Comparison of ENCODE assay signal across 1 cellular context in genomic region chr19:1252818-1253513, GRCh38.
TF ChIP-seq lines count a peak whose summit lies in the region.

No MANE protein-coding gene starts in this region.

TF ChIP-seq in neural cell, 6 proteins besides CTCF, POLR2A, EP300 and RAD21 (continued from another document):
- no peak for TF ChIP-seq REST (IDR thresholded peaks at IDR 0.05; ENCODE audit: borderline replicate concordance)
- TF ChIP-seq SMC3 (conservative IDR thresholded peaks at IDR 0.05; ENCODE audit: poor library complexity), result no peak
- no peak for TF ChIP-seq TAF1 (IDR thresholded peaks at IDR 0.05; ENCODE audit: low read depth)
- TF ChIP-seq MXI1 (conservative IDR thresholded peaks at IDR 0.05; ENCODE audit: poor library complexity, severe bottlenecking), result no peak
- TF ChIP-seq EZH2 (IDR thresholded peaks at IDR 0.05; ENCODE audit: borderline replicate concordance, insufficient read depth, low read length, poor library complexity, severe bottlenecking), result no peak
TF ChIP-seq in neural cell: peak in this region for 0.
